ENCODE assay signal across 24 cellular contexts in genomic region chr10:123678376-123678775, GRCh38. TPM values are rescaled to one million over a fixed set of nuclear protein-coding genes. Genes with fewer than 3 reads are reported as not detected.
"Had no signal": no experiment of that assay in that cellular context is flagged by ENCODE, and none has a peak within 500 bp of the region (broad histone marks: within the 10 kb centered on the region; RNA-seq: fewer than 3 reads in every experiment).

No MANE protein-coding gene starts in this region.

- H3K9me3 ChIP-seq: body of pancreas, prostate gland, right atrium auricular region, stomach had no signal

- H3K9me3 Mint-ChIP-seq: activated naive CD4-positive, alpha-beta T cell treated with anti-CD3 and anti-CD28 coated beads for 36 hours; activated T-cell treated with anti-CD3 and anti-CD28 coated beads, Interleukin-2, amount 50 U/mL, for 4 hours; stimulated activated effector memory CD8-positive, alpha-beta T cell treated with anti-CD3 and anti-CD28 coated beads, Interleukin-12 subunit alpha, Interleukin-12 subunit beta, amount 100 ng/mL, for 72 hours; type B pancreatic cell had no signal

- H3K27me3 ChIP-seq: body of pancreas, foreskin keratinocyte, right atrium auricular region had no signal

- H3K27ac ChIP-seq: body of pancreas, dorsolateral prefrontal cortex, epithelial cell of prostate, foreskin keratinocyte, prostate gland, right atrium auricular region, stomach had no signal

- H3K4me1 Mint-ChIP-seq: stimulated activated effector memory CD8-positive, alpha-beta T cell treated with anti-CD3 and anti-CD28 coated beads, Interleukin-12 subunit alpha, Interleukin-12 subunit beta, amount 100 ng/mL, for 72 hours had no signal

- H3K4me1 ChIP-seq: body of pancreas, foreskin keratinocyte, prostate gland, right atrium auricular region, stomach had no signal

- DNase-seq: activated CD4-positive, alpha-beta T cell treated with anti-CD3 and anti-CD28 coated beads, Interleukin-2, amount 50 U/mL, for 1 hour; activated CD8-positive, alpha-beta memory T cell treated with anti-CD3 and anti-CD28 coated beads, Interleukin-2, amount 50 U/mL, for 4 hours; activated naive CD4-positive, alpha-beta T cell treated with anti-CD3 and anti-CD28 coated beads for 36 hours; activated T-cell treated with anti-CD3 and anti-CD28 coated beads, Interleukin-2, amount 50 U/mL, for 4 hours; body of pancreas; caudate nucleus; dorsolateral prefrontal cortex; foreskin keratinocyte; glutamatergic neuron; hippocampal formation; kidney; small intestine; stimulated activated CD4-positive, alpha-beta T cell treated with anti-CD3 and anti-CD28 coated beads, Interleukin-4, amount 100 ng/mL, for 24 hours; stomach; T1000 had no signal

- H3K4me3 ChIP-seq: body of pancreas, dorsolateral prefrontal cortex, prostate gland, right atrium auricular region, stomach had no signal

- H3K27ac Mint-ChIP-seq: activated naive CD4-positive, alpha-beta T cell treated with anti-CD3 and anti-CD28 coated beads for 36 hours; stimulated activated effector memory CD8-positive, alpha-beta T cell treated with anti-CD3 and anti-CD28 coated beads, Interleukin-12 subunit alpha, Interleukin-12 subunit beta, amount 100 ng/mL, for 72 hours; type B pancreatic cell had no signal

- H3K4me3 Mint-ChIP-seq: activated naive CD4-positive, alpha-beta T cell treated with anti-CD3 and anti-CD28 coated beads for 36 hours; activated T-cell treated with anti-CD3 and anti-CD28 coated beads, Interleukin-2, amount 50 U/mL, for 4 hours; stimulated activated effector memory CD8-positive, alpha-beta T cell treated with anti-CD3 and anti-CD28 coated beads, Interleukin-12 subunit alpha, Interleukin-12 subunit beta, amount 100 ng/mL, for 72 hours; type B pancreatic cell had no signal

- H3K36me3 Mint-ChIP-seq: stimulated activated effector memory CD8-positive, alpha-beta T cell treated with anti-CD3 and anti-CD28 coated beads, Interleukin-12 subunit alpha, Interleukin-12 subunit beta, amount 100 ng/mL, for 72 hours; type B pancreatic cell had no signal

- H3K36me3 ChIP-seq: prostate gland, right atrium auricular region, stomach had no signal

RNA-seq across cellular contexts. Expression of gene GPR26, which starts 12.2 kb away (rescaled TPM):
- total RNA-seq: activated naive CD4-positive, alpha-beta T cell treated with anti-CD3 and anti-CD28 coated beads for 36 hours; activated T-cell treated with anti-CD3 and anti-CD28 coated beads, Interleukin-2, amount 50 U/mL, for 4 hours; body of pancreas; fibroblast of lung; foreskin keratinocyte; kidney; left lobe of liver; lung microvascular endothelial cell; osteocyte; right atrium auricular region; stomach had no signal
- polyA plus RNA-seq: fibroblast of lung, foreskin keratinocyte, small intestine, stomach had no signal
